13 cellular contexts compared by ENCODE assay signal in the genomic region with DNA sequence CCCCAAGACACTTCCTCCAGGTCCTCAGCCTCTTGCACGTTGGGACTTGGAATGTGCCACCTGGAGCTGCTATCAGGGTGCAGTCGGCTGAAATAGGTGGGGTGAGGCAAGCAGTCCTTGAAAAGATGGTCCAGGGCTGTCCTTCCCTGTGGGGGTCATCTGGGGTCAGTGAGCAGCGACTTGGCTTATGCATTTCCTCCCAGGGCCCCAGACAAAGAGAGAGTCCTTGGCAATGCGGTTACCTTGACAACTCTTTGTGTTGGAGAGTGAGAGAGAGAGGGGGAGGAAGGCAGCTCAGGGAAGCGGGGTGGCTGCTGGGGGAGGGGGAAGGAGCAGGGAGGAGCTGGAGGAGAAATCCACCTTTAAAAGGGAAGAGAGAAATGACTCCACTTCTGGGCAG.
DNase-seq lines count a peak whose midpoint lies in the region; ATAC-seq and TF ChIP-seq lines count a peak whose summit lies in the region.
"Had no signal": no experiment of that assay in that cellular context is flagged by ENCODE, and none has a peak within 500 bp of the region (broad histone marks: within the 10 kb centered on the region; RNA-seq: fewer than 3 reads in every experiment).

No MANE protein-coding gene starts in this region.

- DNase-seq in HK-2 (ENCODE audit: unreplicated experiment), result peak; percentile 27
- DNase-seq in NCI-H2227 treated with DMSO at 0.1 percent for 48 hours (lab: John Stamatoyannopoulos, UW), result peak; percentile 49
- DNase-seq in glomerular visceral epithelial cell (ENCODE audit: extremely low spot score), result peak; percentile 84
- DNase-seq in neural progenitor cell (ENCODE audit: low spot score), result peak; percentile 97
- no peak for DNase-seq in NCI-H82 treated with DMSO at 0.1 percent for 48 hours (lab: John Stamatoyannopoulos, UW; ENCODE audit: unreplicated experiment)
- DNase-seq in testis, result no peak
- DNase-seq: activated CD4-positive, CD25-positive, alpha-beta regulatory T cell; activated T-cell treated with anti-CD3 and anti-CD28 coated beads, Interleukin-2, amount 50 U/mL, for 72 hours; NCI-H2107; spleen had no signal

- H3K9me3 ChIP-seq in neural progenitor cell (ENCODE audit: low read depth) (no peaks in the 10 kb centered on the region), testis (no peaks in the 10 kb centered on the region)

- H3K4me3 ChIP-seq in neural progenitor cell (peak overlapping the region; percentile 10), testis (no peak overlapping the region)
- H3K4me3 ChIP-seq: spleen had no signal

- TF ChIP-seq CTCF in neural progenitor cell (IDR thresholded peaks at IDR 0.05) (no peak), testis (IDR thresholded peaks at IDR 0.05) (no peak)

- H4K20me1 ChIP-seq in neural progenitor cell (ENCODE audit: low read depth), result peaks cover 6% of the 10 kb centered on the region

- H3K27ac ChIP-seq in neural progenitor cell (no peak overlapping the region), testis (no peak overlapping the region)
- H3K27ac ChIP-seq: spleen had no signal

- H3K27me3 Mint-ChIP-seq in neural progenitor cell (ENCODE audit: insufficient read depth, low read depth), result peaks cover 4% of the 10 kb centered on the region
- H3K27me3 Mint-ChIP-seq: central memory CD8-positive, alpha-beta T cell had no signal

- H2AFZ ChIP-seq in neural progenitor cell (replicated peaks), result no peak overlapping the region

- no peak for ATAC-seq in HG03025 (IDR thresholded peaks at IDR 0.05; ENCODE audit: low FRiP score, unreplicated experiment)
- ATAC-seq in HG02588 (IDR thresholded peaks at IDR 0.05; ENCODE audit: unreplicated experiment), result no peak
- ATAC-seq: activated T-cell treated with anti-CD3 and anti-CD28 coated beads, Interleukin-2, amount 50 U/mL, for 72 hours had no signal

- no peak overlapping the region for H3K9ac ChIP-seq in neural progenitor cell

- H3K4me1 Mint-ChIP-seq in neural progenitor cell, result peaks cover 77% of the 10 kb centered on the region

- H3F3A ChIP-seq in neural progenitor cell (ENCODE audit: low read depth), result peaks cover 27% of the 10 kb centered on the region

- H3K27ac Mint-ChIP-seq in neural progenitor cell, result peak overlapping the region; percentile 97
- H3K27ac Mint-ChIP-seq: activated T-cell treated with anti-CD3 and anti-CD28 coated beads, Interleukin-2, amount 50 U/mL, for 72 hours had no signal

- TF ChIP-seq POLR2A in testis (IDR thresholded peaks at IDR 0.05), result no peak

- H3K4me2 ChIP-seq in neural progenitor cell, result peak overlapping the region; percentile 80

- H3K4me1 ChIP-seq in neural progenitor cell (peaks cover 42% of the 10 kb centered on the region), testis (peaks cover 4% of the 10 kb centered on the region)

- H3K36me3 ChIP-seq in neural progenitor cell (no peaks in the 10 kb centered on the region), testis (ENCODE audit: low read depth, missing control alignments) (no peaks in the 10 kb centered on the region)

- H3K36me3 Mint-ChIP-seq in neural progenitor cell, result no peaks in the 10 kb centered on the region

- WGBS in testis, 2 donors, result 28 to 44% methylated on average over 5 of the region's 5 CpGs

- H3K27me3 ChIP-seq in neural progenitor cell (no peaks in the 10 kb centered on the region), testis (no peaks in the 10 kb centered on the region)
- H3K27me3 ChIP-seq: spleen had no signal

- H3K79me2 ChIP-seq in neural progenitor cell (ENCODE audit: low read depth), result no peaks in the 10 kb centered on the region

- intact Hi-C loops in testis (cut with DNase I; ENCODE audit: low total_unique reads), result no loop called here

- no peaks in the 10 kb centered on the region for H3K9me3 Mint-ChIP-seq in neural progenitor cell
- H3K9me3 Mint-ChIP-seq: activated T-cell treated with anti-CD3 and anti-CD28 coated beads, Interleukin-2, amount 50 U/mL, for 72 hours; central memory CD8-positive, alpha-beta T cell had no signal

- peak overlapping the region; percentile 44 for H3K4me3 Mint-ChIP-seq in neural progenitor cell
- H3K4me3 Mint-ChIP-seq: activated T-cell treated with anti-CD3 and anti-CD28 coated beads, Interleukin-2, amount 50 U/mL, for 72 hours; central memory CD8-positive, alpha-beta T cell had no signal

Comparison
In these comparisons a context has a peak if more than half of its experiments do, and no peak if none do; other contexts are left out.
1. DNase-seq: peak in HK-2 (single experiment), NCI-H2227 treated with DMSO at 0.1 percent for 48 hours (single experiment), glomerular visceral epithelial cell (single experiment) and neural progenitor cell (single experiment); none in NCI-H82 treated with DMSO at 0.1 percent for 48 hours (single experiment) and testis (single experiment).